ENCODE assay signal across 9 cellular contexts in genomic region chr1:35929730-35930592, GRCh38. TPM values are rescaled to one million over a fixed set of nuclear protein-coding genes. Genes with fewer than 3 reads are reported as not detected.
A peak's percentile ranks its signal among the peaks of the same experiment; 100 is the strongest.
DNase-seq lines count a peak whose midpoint lies in the region; ATAC-seq, FAIRE-seq and TF ChIP-seq lines count a peak whose summit lies in the region.
"Had no signal": no experiment of that assay in that cellular context is flagged by ENCODE, and none has a peak within 500 bp of the region (broad histone marks: within the 10 kb centered on the region; RNA-seq: fewer than 3 reads in every experiment).

No MANE protein-coding gene starts in this region.

- H3K36me3 Mint-ChIP-seq in T-helper 17 cell (ENCODE audit: low read depth) (no peaks in the 10 kb centered on the region), MCF 10A (ENCODE audit: insufficient read depth, unreplicated experiment) (no peaks in the 10 kb centered on the region)

- WGBS in small intestine, 3 donors = 1 to 4% (median 1%) methylated on average over 15 of the region's 15 CpGs

- H4K20me1 ChIP-seq in KMS-11 (ENCODE audit: insufficient read depth) = no peaks in the 10 kb centered on the region

- H3K4me1 Mint-ChIP-seq in T-helper 17 cell = peaks cover 14% of the 10 kb centered on the region
- peaks cover 19% of the 10 kb centered on the region for H3K4me1 Mint-ChIP-seq in MCF 10A (ENCODE audit: insufficient read depth, unreplicated experiment)

- no peaks in the 10 kb centered on the region for H3K9me3 Mint-ChIP-seq in MCF 10A (ENCODE audit: unreplicated experiment)

- peak overlapping the region; percentile 85 for H3K4me2 ChIP-seq in KMS-11

- H3K27ac ChIP-seq in KMS-11 = peak overlapping the region; percentile 40; the same call in 1 of the 2 replicates
- H3K27ac ChIP-seq in iPS-20b (ENCODE audit: low read length) = peak overlapping the region; percentile 64
- peak overlapping the region; percentile 95 to 99 for H3K27ac ChIP-seq in small intestine (ENCODE audit: low read depth in 1 of 2, low read length in 1 of 2)

- H3K4me3 Mint-ChIP-seq in T-helper 17 cell (peak overlapping the region; percentile 87), MCF 10A (ENCODE audit: unreplicated experiment) (peak overlapping the region; percentile 82)

- H3K27me3 Mint-ChIP-seq in T-helper 17 cell (no peaks in the 10 kb centered on the region), MCF 10A (ENCODE audit: insufficient read depth, unreplicated experiment) (no peaks in the 10 kb centered on the region)

- peaks cover 13% of the 10 kb centered on the region for H3K79me2 ChIP-seq in KMS-11 (ENCODE audit: insufficient read depth, low read depth)

- TSS peak; percentile 82 for BruUV-seq in MCF 10A (replicated peaks; lab: Mats Ljungman, UMichigan)

- CTCF ChIA-PET in MCF 10A (lab: Yijun Ruan, JAX) = interaction anchor here (0.7 kb wide), 1 partner anchor 114 kb away, joined by 3 read pairs; no protein-coding TSS in a partner anchor

- peaks cover 6% of the 10 kb centered on the region; the same call in 1 of the 2 replicates for H3K4me1 ChIP-seq in ES-I3 (ENCODE audit: insufficient read depth, low read length)
- H3K4me1 ChIP-seq in KMS-11 (ENCODE audit: low read depth, poor library complexity, severe bottlenecking) = peaks cover 20% of the 10 kb centered on the region
- H3K4me1 ChIP-seq in iPS-20b (ENCODE audit: insufficient read depth, low read length) = peaks cover 15% of the 10 kb centered on the region; the same call in 1 of the 2 replicates
- no peaks in the 10 kb centered on the region for H3K4me1 ChIP-seq in small intestine (ENCODE audit: control insufficient read depth in 2 of 2, insufficient read depth in 1 of 2, low read depth in 1 of 2, low read length in 1 of 2)

- H3K9me3 ChIP-seq in ES-I3 (ENCODE audit: control insufficient read depth, insufficient read depth, low read length) (no peaks in the 10 kb centered on the region), T-helper 17 cell (ENCODE audit: control insufficient read depth, low read length, poor library complexity, severe bottlenecking) (no peaks in the 10 kb centered on the region), iPS-20b (ENCODE audit: insufficient read depth, low read depth, low read length) (no peaks in the 10 kb centered on the region), small intestine (ENCODE audit: control insufficient read depth, low read depth) (no peaks in the 10 kb centered on the region)

- DNase-seq in T-helper 17 cell = peak; percentile 10 to 19 (median 14)
- DNase-seq in MCF 10A (ENCODE audit: unreplicated experiment) = peak; percentile 49
- DNase-seq in small intestine = peak; percentile 43

- intact Hi-C loops in MCF 10A (cut with micrococcal nuclease) = loop anchor here (2.0 kb wide), 2 partner anchors 47 to 159 kb away; partner anchors contain the start of genes ADPRS and AGO1

- H3K27ac Mint-ChIP-seq in T-helper 17 cell (peak overlapping the region; percentile 95), MCF 10A (ENCODE audit: low read depth, unreplicated experiment) (peak overlapping the region; percentile 93)

- FAIRE-seq in small intestine (lab: Jason Lieb, UNC) = no peak
- FAIRE-seq: islet of Langerhans had no signal

- H3K4me3 ChIP-seq in KMS-11 (IDR thresholded peaks at IDR 0.05; ENCODE audit: insufficient read depth, low read depth, low read length) (no peak overlapping the region), iPS-20b (ENCODE audit: low read length) (peak overlapping the region; percentile 100), small intestine (ENCODE audit: low read depth in 1 of 2, low read length in 2 of 2) (peak overlapping the region; percentile 96 to 97)

- TF ChIP-seq CTCF in KMS-11 (conservative IDR thresholded peaks at IDR 0.05; ENCODE audit: low read depth, low read length) (no peak), MCF 10A (IDR thresholded peaks at IDR 0.05; ENCODE audit: unreplicated experiment) (no peak)

- ATAC-seq in T-helper 17 cell = peak; percentile 4
- ATAC-seq in HG03571 (IDR thresholded peaks at IDR 0.05; ENCODE audit: unreplicated experiment) = no peak
- ATAC-seq in HG03442 (IDR thresholded peaks at IDR 0.05; ENCODE audit: unreplicated experiment) = no peak

- H3K9ac ChIP-seq in ES-I3 (ENCODE audit: low read depth, low read length) (peak overlapping the region; percentile 90), KMS-11 (peak overlapping the region; percentile 72), iPS-20b (ENCODE audit: low read depth, low read length) (peak overlapping the region; percentile 96)

- peak overlapping the region; percentile 91 for H2AFZ ChIP-seq in KMS-11 (ENCODE audit: low read depth)

- POLR2A ChIA-PET in MCF 10A (lab: Yijun Ruan, JAX) = interaction anchor here (0.6 to 3.7 kb wide), 17 partner anchors 8 to 845 kb away, joined by 3 to 25 read pairs (median 4); partner anchors contain the start of genes AGO1 and CLSPN

- H3K27me3 ChIP-seq in KMS-11 (ENCODE audit: insufficient read depth, low read depth) (peaks cover 14% of the 10 kb centered on the region; the same call in 1 of the 2 replicates), iPS-20b (ENCODE audit: insufficient read depth, low read length) (no peaks in the 10 kb centered on the region), small intestine (ENCODE audit: control insufficient read depth in 2 of 2, insufficient read depth in 2 of 2, low read length in 2 of 2) (no peaks in the 10 kb centered on the region)

- H3K36me3 ChIP-seq in ES-I3 (ENCODE audit: insufficient read depth, low read length) (no peaks in the 10 kb centered on the region), KMS-11 (ENCODE audit: insufficient read depth) (no peaks in the 10 kb centered on the region), iPS-20b (ENCODE audit: insufficient read depth, low read depth, low read length) (peaks cover 6% of the 10 kb centered on the region; the same call in 1 of the 2 replicates), small intestine (ENCODE audit: control insufficient read depth in 2 of 2, insufficient read depth in 2 of 2, low read length in 2 of 2) (no peaks in the 10 kb centered on the region)

RNA-seq across cellular contexts. Expression of gene AGO3, which starts 0.9 kb away (rescaled TPM):
- total RNA-seq in T-helper 17 cell (10 to 100 TPM; 30.4 to 33.0 TPM), MCF 10A (2022) (27.3 and 31.6 TPM in 2 replicates)
- polyA plus RNA-seq in small intestine = 1 to 10 TPM in 2 of 3 donors, under 1 TPM in 1; 0.89 to 3.1 (median 1.6) TPM

RNA-seq across cellular contexts. Expression of gene AGO1, which starts 47.0 kb away (rescaled TPM):
- total RNA-seq in T-helper 17 cell (10 to 100 TPM; 23.3 to 25.3 TPM), MCF 10A (2022) (13.5 and 15.7 TPM in 2 replicates)
- polyA plus RNA-seq in small intestine = 1 to 10 TPM; 2.4 to 9.1 (median 4.9) TPM

Comparison
In these comparisons a context has a peak if more than half of its experiments do, and no peak if none do; other contexts are left out.
1. H3K27ac ChIP-seq: peak in every context shown above with its lines; median percentile 97 in small intestine; 64 in iPS-20b; 40 in KMS-11.